In genomic region chr22:26585104-26585790, GRCh38 we compare ENCODE assay signal across 9 cellular contexts. TPM values are rescaled to one million over a fixed set of nuclear protein-coding genes. Genes with fewer than 3 reads are reported as not detected.
DNase-seq lines count a peak whose midpoint lies in the region; ATAC-seq, FAIRE-seq and TF ChIP-seq lines count a peak whose summit lies in the region.
"Had no signal": no experiment of that assay in that cellular context is flagged by ENCODE, and none has a peak within 500 bp of the region (broad histone marks: within the 10 kb centered on the region; RNA-seq: fewer than 3 reads in every experiment).

No MANE protein-coding gene starts in this region.

- POLR2A ChIA-PET in AG04450 (lab: Yijun Ruan, JAX): no interaction called here

- H3K9me3 ChIP-seq in AG04450 (ENCODE audit: control insufficient read depth, insufficient read depth, low read length) (no peaks in the 10 kb centered on the region), lung (ENCODE audit: control insufficient read depth in 2 of 2, insufficient read depth in 1 of 2, low read length in 1 of 2) (no peaks in the 10 kb centered on the region)

- 40 to 46% methylated on average over 11 of the region's 11 CpGs for WGBS in lung, 2 donors

- H3K27ac ChIP-seq in AG04450 (ENCODE audit: low read depth, low read length) (no peak overlapping the region), lung (ENCODE audit: low read depth in 1 of 2, low read length in 1 of 2) (peak overlapping the region in 1 of 2 donors; percentile 5)

- DNase-seq in AG04450 (ENCODE audit: low read depth, low spot score) (no peak), HS-5 (ENCODE audit: low read depth) (peak; percentile 74), astrocyte of the hippocampus (ENCODE audit: low read depth, low spot score) (peak; percentile 92), lung (ENCODE audit: low spot score) (peak; percentile 56), GM12892 (ENCODE audit: insufficient read length) (no peak)
- DNase-seq: NCI-H2227 treated with DMSO at 0.1 percent for 48 hours had no signal

- TF ChIP-seq POLR2A in GM12892 (IDR thresholded peaks at IDR 0.05; ENCODE audit: low read depth, low read length): no peak

- H3K36me3 ChIP-seq in lung (ENCODE audit: control insufficient read depth in 2 of 2, insufficient read depth in 2 of 2, low read length in 2 of 2): peaks cover 0 to 5% of the 10 kb centered on the region in 2 donors

- H3K27me3 ChIP-seq in AG04450 (ENCODE audit: control insufficient read depth, insufficient read depth, low read length): no peaks in the 10 kb centered on the region
- no peaks in the 10 kb centered on the region for H3K27me3 ChIP-seq in lung (ENCODE audit: control insufficient read depth, insufficient read depth)

- TF ChIP-seq CTCF in AG04450 (IDR thresholded peaks at IDR 0.05; ENCODE audit: low read depth, low read length) (peak; percentile 31), lung (IDR thresholded peaks at IDR 0.05; ENCODE audit: control extremely low read depth, extremely low read depth) (no peak)

- CTCF ChIA-PET in AG04450 (lab: Charles Lee): interaction anchor here (1.1 to 2.3 kb wide), 2 partner anchors 22 to 81 kb away, joined by 3 to 8 read pairs; no protein-coding TSS in a partner anchor

- H3K4me1 ChIP-seq in lung (ENCODE audit: control insufficient read depth in 2 of 2, insufficient read depth in 2 of 2, low read length in 2 of 2): peaks cover 0 to 16% of the 10 kb centered on the region in 2 donors

- H3K4me3 ChIP-seq in AG04450 (ENCODE audit: low read depth, low read length) (no peak overlapping the region), lung (no peak overlapping the region)

- no peak for FAIRE-seq in GM12892 (lab: Jason Lieb, UNC)

- no peak for ATAC-seq in lung (ENCODE audit: insufficient read depth, low FRiP score)
- no peak for ATAC-seq in GM21390 (IDR thresholded peaks at IDR 0.05; ENCODE audit: unreplicated experiment)
- no peak for ATAC-seq in GM21360 (IDR thresholded peaks at IDR 0.05; ENCODE audit: unreplicated experiment)
- ATAC-seq in GM19467 (IDR thresholded peaks at IDR 0.05; ENCODE audit: unreplicated experiment): no peak

RNA-seq across cellular contexts. Expression of gene TPST2, which starts 4.7 kb away (rescaled TPM):
- polyA plus RNA-seq in AG04450 (2011; rRNA removed) (33.6 and 39.3 TPM in 2 replicates), lung (10 to 100 TPM; 32.6 to 72.2 TPM)
- polyA minus RNA-seq in AG04450 (2011; rRNA and poly(A)+ RNA removed): 24.5 and 39.8 TPM in 2 replicates
- 10 to 100 TPM; 47.6 to 72.3 TPM for total RNA-seq in lung
- polyA plus RNA-seq in GM12892 (2012; ENCODE audit: missing spikeins): 12.9 TPM

RNA-seq across cellular contexts. Expression of gene CRYBB1, which starts 32.6 kb away (rescaled TPM):
- polyA plus RNA-seq in AG04450 (2011; rRNA removed): not detected in 2 replicates
- not detected in 2 replicates for polyA minus RNA-seq in AG04450 (2011; rRNA and poly(A)+ RNA removed)
- under 1 TPM; 0.34 to 0.57 TPM for total RNA-seq in lung
- polyA plus RNA-seq in lung: 1 to 10 TPM in 1 of 2 donors, under 1 TPM in 1; 0.14 to 1.1 TPM
- not detected for polyA plus RNA-seq in GM12892 (2012; ENCODE audit: missing spikeins)

RNA-seq across cellular contexts. Expression of gene CRYBA4, which starts 36.5 kb away (rescaled TPM):
- not detected in 2 replicates for polyA plus RNA-seq in AG04450 (2011; rRNA removed)
- not detected in 2 replicates for polyA minus RNA-seq in AG04450 (2011; rRNA and poly(A)+ RNA removed)
- not detected for total RNA-seq in lung
- polyA plus RNA-seq in lung: under 1 TPM; 0.06 to 0.22 TPM
- polyA plus RNA-seq in GM12892 (2012; ENCODE audit: missing spikeins): not detected

Comparison
In these comparisons a context has a peak if more than half of its experiments do, and no peak if none do; other contexts are left out.
1. DNase-seq: peak in HS-5 (single experiment), astrocyte of the hippocampus (single experiment) and lung (single experiment); none in AG04450 (single experiment) and GM12892 (single experiment).